7 cellular contexts compared by ENCODE assay signal in the genomic region with DNA sequence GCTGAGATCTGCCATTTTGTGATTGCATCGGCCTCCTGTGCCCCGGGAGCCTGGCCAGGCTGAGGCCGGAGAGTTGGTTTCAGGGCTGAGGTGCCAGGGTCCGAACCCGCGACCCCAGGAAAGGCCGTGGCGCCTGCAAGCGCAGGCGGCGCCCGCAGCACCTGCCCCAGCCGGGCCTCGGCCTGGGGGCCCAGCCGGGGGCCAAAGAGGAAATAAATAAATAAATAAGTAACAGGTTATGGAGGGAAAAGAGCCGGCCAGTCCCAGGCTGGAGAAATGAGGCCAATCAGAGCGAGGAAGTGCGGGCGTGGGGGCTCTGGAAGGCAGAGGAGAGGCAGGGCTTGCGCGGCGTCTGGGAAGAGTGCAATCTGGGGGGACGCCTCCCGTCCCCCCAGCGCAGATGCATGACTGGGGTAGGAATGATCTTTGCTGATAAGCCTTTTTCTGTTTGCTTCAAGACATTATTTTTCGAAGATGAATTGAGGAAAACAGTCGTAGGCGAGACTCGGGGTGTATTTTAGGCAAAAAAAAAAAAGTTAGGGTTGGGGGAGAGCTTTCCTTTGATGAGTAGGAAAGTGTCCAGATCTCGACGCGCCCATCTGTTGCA.
DNase-seq lines count a peak whose midpoint lies in the region; ATAC-seq and TF ChIP-seq lines count a peak whose summit lies in the region.

No MANE protein-coding gene starts in this region.

- H3K27me3 ChIP-seq in HUES48 (ENCODE audit: control insufficient read depth, insufficient read depth, low read length) (peaks cover 96% of the 10 kb centered on the region), layer of hippocampus (ENCODE audit: control insufficient read depth, insufficient read depth, low read length) (peaks cover 2% of the 10 kb centered on the region)

- no peak overlapping the region for H3K27ac ChIP-seq in HUES48 (ENCODE audit: low read depth, low read length)
- H3K27ac ChIP-seq in layer of hippocampus (ENCODE audit: low read depth, low read length), result peak overlapping the region; percentile 71
- H3K27ac ChIP-seq in substantia nigra (ENCODE audit: low read depth, low read length, poor library complexity, severe bottlenecking), result peak overlapping the region; percentile 89

- ATAC-seq in GM21576 (IDR thresholded peaks at IDR 0.05; ENCODE audit: unreplicated experiment), result no peak

- H3K36me3 Mint-ChIP-seq in activated naive CD8-positive, alpha-beta T cell treated with anti-CD3 and anti-CD28 coated beads for 36 hours, result no peaks in the 10 kb centered on the region
- H3K36me3 Mint-ChIP-seq in CD14-positive monocyte, result peaks cover 0 to 11% of the 10 kb centered on the region in 2 donors

- H3K9ac ChIP-seq in HUES48 (ENCODE audit: low read depth, low read length), result no peak overlapping the region

- H3K4me3 Mint-ChIP-seq in activated naive CD8-positive, alpha-beta T cell treated with anti-CD3 and anti-CD28 coated beads for 36 hours, result peak overlapping the region; percentile 80
- H3K4me3 Mint-ChIP-seq in CD14-positive monocyte, result peak overlapping the region in 1 of 2 donors; percentile 92

- no peaks in the 10 kb centered on the region for H3K36me3 ChIP-seq in HUES48 (ENCODE audit: control insufficient read depth, insufficient read depth, low read length)

- no peaks in the 10 kb centered on the region for H3K9me3 ChIP-seq in HUES48 (ENCODE audit: control insufficient read depth, insufficient read depth, low read length)

- H3K4me1 ChIP-seq in HUES48 (ENCODE audit: control insufficient read depth, insufficient read depth, low read length), result peaks cover 38% of the 10 kb centered on the region

- intact Hi-C loops in CD14-positive monocyte (cut with micrococcal nuclease), result no loop called here

- H3K4me3 ChIP-seq in HUES48 (ENCODE audit: low read depth, low read length), result peak overlapping the region; percentile 57

- no peak for DNase-seq in activated naive CD8-positive, alpha-beta T cell treated with anti-CD3 and anti-CD28 coated beads for 36 hours
- peak in 19 of 49 donors; percentile 15 to 67 (median 35) for DNase-seq in substantia nigra (lab: John Stamatoyannopoulos, UW)
- DNase-seq in iPS-NIHi7 (ENCODE audit: extremely low spot score), result no peak
- DNase-seq in CD14-positive monocyte (ENCODE audit: low spot score), result no peak

- no peaks in the 10 kb centered on the region for H3K9me3 Mint-ChIP-seq in activated naive CD8-positive, alpha-beta T cell treated with anti-CD3 and anti-CD28 coated beads for 36 hours
- peaks cover 0 to 19% (median 8%) of the 10 kb centered on the region in 7 donors for H3K9me3 Mint-ChIP-seq in CD14-positive monocyte

- peaks cover 82% of the 10 kb centered on the region for H3K27me3 Mint-ChIP-seq in activated naive CD8-positive, alpha-beta T cell treated with anti-CD3 and anti-CD28 coated beads for 36 hours
- H3K27me3 Mint-ChIP-seq in CD14-positive monocyte (ENCODE audit: low read depth in 3 of 3), result peaks cover 79 to 86% (median 79%) of the 10 kb centered on the region in 3 donors

- H3K4me1 Mint-ChIP-seq in activated naive CD8-positive, alpha-beta T cell treated with anti-CD3 and anti-CD28 coated beads for 36 hours, result peaks cover 21% of the 10 kb centered on the region
- peaks cover 15% of the 10 kb centered on the region for H3K4me1 Mint-ChIP-seq in CD14-positive monocyte

- no peak for TF ChIP-seq CTCF in CD14-positive monocyte (IDR thresholded peaks at IDR 0.05)

- no peak overlapping the region for H3K27ac Mint-ChIP-seq in activated naive CD8-positive, alpha-beta T cell treated with anti-CD3 and anti-CD28 coated beads for 36 hours
- no peak overlapping the region for H3K27ac Mint-ChIP-seq in CD14-positive monocyte
